Comparison of ENCODE assay signal across 1 cellular context in the genomic region with DNA sequence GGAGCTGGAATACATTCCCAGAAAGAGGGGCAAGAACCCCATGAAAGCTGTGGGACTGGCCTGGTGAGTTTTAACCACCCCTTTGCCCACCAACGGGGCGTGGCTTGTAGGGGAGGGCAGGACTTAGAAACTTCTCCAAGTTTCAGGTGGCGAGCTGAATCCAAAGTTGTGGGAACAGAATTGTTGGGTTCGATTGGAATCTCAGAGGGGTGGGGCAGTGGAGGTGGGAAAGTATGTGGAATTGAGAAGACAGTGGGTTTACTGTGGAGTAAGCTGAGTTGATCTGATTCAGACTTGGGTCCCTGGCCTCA.
TF ChIP-seq lines count a peak whose summit lies in the region.

No MANE protein-coding gene starts in this region.

TF ChIP-seq in GM12878, 131 proteins besides CTCF, POLR2A, EP300 and RAD21:
- 0 out of 4 replicates have a peak, but pooled peaks of 1 of the 2 experiments have one; percentile 4 for TF ChIP-seq IKZF2 (IDR thresholded peaks at IDR 0.05)
- no peak for TF ChIP-seq ZBED1 (IDR thresholded peaks at IDR 0.05; ENCODE audit: borderline replicate concordance)
